8 cellular contexts compared by ENCODE assay signal in genomic region chr2:210577263-210578071, GRCh38. TPM values are rescaled to one million over a fixed set of nuclear protein-coding genes. Genes with fewer than 3 reads are reported as not detected.
DNase-seq lines count a peak whose midpoint lies in the region; TF ChIP-seq lines count a peak whose summit lies in the region.

No MANE protein-coding gene starts in this region.

- no peak overlapping the region for H4K8ac ChIP-seq in H9 (replicated peaks; ENCODE audit: insufficient read length, low read depth, low read length)

- no peaks in the 10 kb centered on the region for H3K23me2 ChIP-seq in H9 (ENCODE audit: insufficient read length, low read depth, low read length, poor library complexity, severe bottlenecking)

- TF ChIP-seq POLR2A in prostate gland (IDR thresholded peaks at IDR 0.05): no peak

- no peak overlapping the region for H2AK5ac ChIP-seq in H9 (ENCODE audit: insufficient read length, low read length)

- no peaks in the 10 kb centered on the region for H3K9me2 ChIP-seq in Karpas-422 (replicated peaks; ENCODE audit: insufficient read depth, low read length)

- no peak overlapping the region for H3K23ac ChIP-seq in H9 (ENCODE audit: insufficient read length, low read depth, low read length)

- H2BK12ac ChIP-seq in H9 (ENCODE audit: insufficient read length, low read depth, low read length): no peak overlapping the region

- no peaks in the 10 kb centered on the region for H3K36me3 Mint-ChIP-seq in H9 (ENCODE audit: insufficient read depth in 1 of 3, low read depth in 3 of 3)
- no peaks in the 10 kb centered on the region for H3K36me3 Mint-ChIP-seq in activated naive CD4-positive, alpha-beta T cell treated with anti-CD3 and anti-CD28 coated beads, Interleukin-2, amount 10 ng/mL, durations not matched to agents 7 days and 5 days

- H3K27me3 ChIP-seq in H9 (ENCODE audit: insufficient read depth, low read length) (no peaks in the 10 kb centered on the region), Karpas-422 (ENCODE audit: low read length) (no peaks in the 10 kb centered on the region), prostate gland (replicated peaks; ENCODE audit: insufficient read depth) (no peaks in the 10 kb centered on the region)

- H3K9me3 ChIP-seq in H9 (ENCODE audit: control insufficient read depth, low read depth, low read length) (no peaks in the 10 kb centered on the region), Karpas-422 (ENCODE audit: low read length) (no peaks in the 10 kb centered on the region), SK-N-MC (ENCODE audit: low read depth, low read length) (no peaks in the 10 kb centered on the region), prostate gland (no peaks in the 10 kb centered on the region)

- TF ChIP-seq CTCF in AG04449 (IDR thresholded peaks at IDR 0.05; ENCODE audit: insufficient read depth, low read length, missing control alignments) (peak; percentile 67), GM12864 (IDR thresholded peaks at IDR 0.05; ENCODE audit: low read depth, low read length, missing control alignments) (peak; percentile 70), H9 (conservative IDR thresholded peaks at IDR 0.05) (peak; percentile 84), prostate gland (IDR thresholded peaks at IDR 0.05) (peak in 3 of 4 experiments; percentile 31 to 46 (median 46))

- H3K4me2 ChIP-seq in H9 (ENCODE audit: insufficient read depth, insufficient read length, low read length): no peak overlapping the region
- H3K4me2 ChIP-seq in Karpas-422 (ENCODE audit: low read depth, low read length, poor library complexity, severe bottlenecking): no peak overlapping the region

- no CpG with 5 or more reads among the region's 2 CpGs for WGBS in H9 (ENCODE audit: extremely low coverage, insufficient read length, low lambda C conversion rate)
- 23% methylated on average over 2 of the region's 2 CpGs for WGBS in prostate gland

- no peak overlapping the region for H3T11ph ChIP-seq in H9 (ENCODE audit: low read length)

- H3K27ac ChIP-seq in H9 (ENCODE audit: insufficient read length, low read depth, low read length) (no peak overlapping the region), Karpas-422 (ENCODE audit: low read length) (no peak overlapping the region), SK-N-MC (no peak overlapping the region), prostate gland (no peak overlapping the region)

- intact Hi-C loops in prostate gland (cut with DNase I): no loop called here

- no peaks in the 10 kb centered on the region for H3K27me3 Mint-ChIP-seq in H9 (ENCODE audit: low read depth)
- H3K27me3 Mint-ChIP-seq in activated naive CD4-positive, alpha-beta T cell treated with anti-CD3 and anti-CD28 coated beads, Interleukin-2, amount 10 ng/mL, durations not matched to agents 7 days and 5 days: no peaks in the 10 kb centered on the region

- no peak overlapping the region for H2BK15ac ChIP-seq in H9 (ENCODE audit: low read depth, low read length)

- no peak overlapping the region for H3K9ac ChIP-seq in H9 (ENCODE audit: extremely low read depth, insufficient read length, low read length)
- no peak overlapping the region for H3K9ac ChIP-seq in Karpas-422 (ENCODE audit: low read length)
- H3K9ac ChIP-seq in SK-N-MC (ENCODE audit: insufficient read length): no peak overlapping the region

- H3K4me1 Mint-ChIP-seq in H9: peaks cover 3 to 5% of the 10 kb centered on the region in 2 experiments
- no peaks in the 10 kb centered on the region for H3K4me1 Mint-ChIP-seq in activated naive CD4-positive, alpha-beta T cell treated with anti-CD3 and anti-CD28 coated beads, Interleukin-2, amount 10 ng/mL, durations not matched to agents 7 days and 5 days

- POLR2A ChIA-PET in AG04449 (lab: Yijun Ruan, JAX): no interaction called here

- no peak overlapping the region for H4K5ac ChIP-seq in H9 (ENCODE audit: insufficient read length, low read depth, low read length)

- H3K36me3 ChIP-seq in Karpas-422 (ENCODE audit: insufficient read depth, low read length): no peaks in the 10 kb centered on the region
- H3K36me3 ChIP-seq in SK-N-MC (ENCODE audit: insufficient read depth, low read length): no peaks in the 10 kb centered on the region
- H3K36me3 ChIP-seq in prostate gland: no peaks in the 10 kb centered on the region

- H2BK20ac ChIP-seq in H9 (ENCODE audit: low read depth, low read length, poor library complexity, severe bottlenecking): no peak overlapping the region

- no peak overlapping the region for H2BK120ac ChIP-seq in H9 (ENCODE audit: low read depth, low read length, poor library complexity, severe bottlenecking)

- H4K91ac ChIP-seq in H9 (ENCODE audit: insufficient read length, low read depth, low read length): no peak overlapping the region

- peak; percentile 10 for DNase-seq in AG04449 (ENCODE audit: low read depth, low spot score)
- DNase-seq in GM12864 (ENCODE audit: low read depth): peak; percentile 12
- no peak for DNase-seq in H9
- peak; percentile 81 for DNase-seq in Karpas-422
- peak; percentile 53 for DNase-seq in SK-N-MC (ENCODE audit: low read depth, low spot score)
- DNase-seq in fibroblast of peridontal ligament (ENCODE audit: extremely low read depth): peak; percentile 77
- DNase-seq in prostate gland (ENCODE audit: low spot score): no peak
- no peak for DNase-seq in activated naive CD4-positive, alpha-beta T cell treated with anti-CD3 and anti-CD28 coated beads, Interleukin-2, amount 10 ng/mL, durations not matched to agents 7 days and 5 days

- no peak overlapping the region for H3K18ac ChIP-seq in H9 (ENCODE audit: insufficient read length, low read depth, low read length)

- no peak overlapping the region for H3K56ac ChIP-seq in H9 (ENCODE audit: insufficient read length, low read depth, low read length)

- no peak overlapping the region for H3K4me3 ChIP-seq in AG04449 (ENCODE audit: low read depth, low read length)
- no peak overlapping the region for H3K4me3 ChIP-seq in GM12864 (ENCODE audit: low read depth, low read length)
- no peak overlapping the region for H3K4me3 ChIP-seq in Karpas-422 (ENCODE audit: low read length)
- no peak overlapping the region for H3K4me3 ChIP-seq in SK-N-MC
- no peak overlapping the region for H3K4me3 ChIP-seq in prostate gland

- peak overlapping the region; percentile 99 for H2AFZ ChIP-seq in H9 (ENCODE audit: low read length)
- H2AFZ ChIP-seq in Karpas-422 (ENCODE audit: low read length): no peak overlapping the region

- H2BK5ac ChIP-seq in H9 (ENCODE audit: insufficient read length, low read length): no peak overlapping the region

- H3K4me3 Mint-ChIP-seq in H9: no peak overlapping the region
- H3K4me3 Mint-ChIP-seq in activated naive CD4-positive, alpha-beta T cell treated with anti-CD3 and anti-CD28 coated beads, Interleukin-2, amount 10 ng/mL, durations not matched to agents 7 days and 5 days: no peak overlapping the region

- H3K14ac ChIP-seq in H9 (ENCODE audit: insufficient read depth, low read length): no peak overlapping the region

- CTCF ChIA-PET in AG04449 (lab: Yijun Ruan, JAX): interaction anchor here (0.9 to 1.4 kb wide), 5 partner anchors 10 to 41 kb away, joined by 3 to 5 read pairs (median 3); no protein-coding TSS in a partner anchor
- CTCF ChIA-PET in activated naive CD4-positive, alpha-beta T cell treated with anti-CD3 and anti-CD28 coated beads, Interleukin-2, amount 10 ng/mL, durations not matched to agents 7 days and 5 days (lab: Charles Lee): interaction anchor here (0.7 to 0.8 kb wide), 2 partner anchors 178 to 861 kb away, joined by 3 read pairs; no protein-coding TSS in a partner anchor

- 0 out of 2 replicates have a peak, but pooled peaks cover 2% of the 10 kb centered on the region for H3K4me1 ChIP-seq in H9 (ENCODE audit: insufficient read depth, low read length)
- H3K4me1 ChIP-seq in Karpas-422 (ENCODE audit: low read length): no peaks in the 10 kb centered on the region
- no peaks in the 10 kb centered on the region for H3K4me1 ChIP-seq in prostate gland (replicated peaks)

- no peaks in the 10 kb centered on the region for H3K79me1 ChIP-seq in H9 (ENCODE audit: insufficient read depth, low read depth, low read length, poor library complexity, severe bottlenecking)

- H3K79me2 ChIP-seq in H9 (ENCODE audit: insufficient read depth, low read length) (no peaks in the 10 kb centered on the region), Karpas-422 (ENCODE audit: low read length) (no peaks in the 10 kb centered on the region)

- H3K4ac ChIP-seq in H9 (ENCODE audit: low read depth, low read length): no peak overlapping the region

- no peaks in the 10 kb centered on the region for H3K9me3 Mint-ChIP-seq in H9
- H3K9me3 Mint-ChIP-seq in activated naive CD4-positive, alpha-beta T cell treated with anti-CD3 and anti-CD28 coated beads, Interleukin-2, amount 10 ng/mL, durations not matched to agents 7 days and 5 days: no peaks in the 10 kb centered on the region

- H4K20me1 ChIP-seq in H9 (ENCODE audit: control insufficient read depth, insufficient read depth, insufficient read length): no peaks in the 10 kb centered on the region
- H4K20me1 ChIP-seq in Karpas-422 (ENCODE audit: insufficient read depth, low read depth, low read length): no peaks in the 10 kb centered on the region

- peak overlapping the region; percentile 56 to 78 (median 72); a peak in 4 of 7 replicates for H3K27ac Mint-ChIP-seq in H9
- H3K27ac Mint-ChIP-seq in activated naive CD4-positive, alpha-beta T cell treated with anti-CD3 and anti-CD28 coated beads, Interleukin-2, amount 10 ng/mL, durations not matched to agents 7 days and 5 days: no peak overlapping the region

RNA-seq across cellular contexts. Expression of gene CPS1, which starts 21.1 kb away (rescaled TPM):
- total RNA-seq in H9 (2021) (12.4 and 14.2 TPM in 2 replicates), prostate gland (10 to 100 TPM in 1 of 2 donors, under 1 TPM in 1; 0.68 to 15.8 TPM)
- 2.8 and 5.0 TPM in 2 replicates for total RNA-seq in Karpas-422 (2014; rRNA removed; shearing (Covaris generic); ENCODE audit: low replicate concordance)

Comparison
In these comparisons a context has a peak if more than half of its experiments do, and no peak if none do; other contexts are left out.
1. DNase-seq: peak in AG04449 (single experiment), GM12864 (single experiment), Karpas-422 (single experiment), SK-N-MC (single experiment) and fibroblast of peridontal ligament (single experiment); none in H9 (single experiment), prostate gland (single experiment) and activated naive CD4-positive, alpha-beta T cell treated with anti-CD3 and anti-CD28 coated beads, Interleukin-2, amount 10 ng/mL, durations not matched to agents 7 days and 5 days (single experiment).
2. Peak in every context shown above with its lines, with median percentiles within 50 percentile points of each other: CTCF ChIP-seq.